2 cellular contexts compared by ENCODE assay signal in the genomic region with DNA sequence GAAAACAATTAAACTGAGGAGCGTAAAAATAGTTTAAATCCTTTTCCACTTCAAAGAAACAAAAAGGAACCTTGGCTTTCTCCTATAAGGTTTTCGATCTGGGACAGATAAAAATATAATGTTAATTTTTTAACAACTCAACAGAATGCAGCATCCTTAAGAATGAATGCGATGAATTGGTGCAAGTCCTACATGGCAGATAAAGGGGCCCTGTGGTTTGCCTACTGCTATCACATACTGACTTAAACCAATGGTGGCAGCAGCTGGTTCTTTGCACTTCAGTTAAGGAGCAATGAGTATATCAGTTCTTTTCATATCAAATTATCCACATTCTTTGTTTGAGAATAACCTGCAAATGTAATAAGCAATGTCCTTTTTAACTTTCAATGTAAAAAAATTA.
TF ChIP-seq lines count a peak whose summit lies in the region.

No MANE protein-coding gene starts in this region.

TF ChIP-seq in SK-N-SH treated with all-trans-retinoic acid at 6 μM for 48 hours, 23 proteins besides CTCF, POLR2A, EP300 and RAD21 (continued from another document):
- TF ChIP-seq, protein P1, sequence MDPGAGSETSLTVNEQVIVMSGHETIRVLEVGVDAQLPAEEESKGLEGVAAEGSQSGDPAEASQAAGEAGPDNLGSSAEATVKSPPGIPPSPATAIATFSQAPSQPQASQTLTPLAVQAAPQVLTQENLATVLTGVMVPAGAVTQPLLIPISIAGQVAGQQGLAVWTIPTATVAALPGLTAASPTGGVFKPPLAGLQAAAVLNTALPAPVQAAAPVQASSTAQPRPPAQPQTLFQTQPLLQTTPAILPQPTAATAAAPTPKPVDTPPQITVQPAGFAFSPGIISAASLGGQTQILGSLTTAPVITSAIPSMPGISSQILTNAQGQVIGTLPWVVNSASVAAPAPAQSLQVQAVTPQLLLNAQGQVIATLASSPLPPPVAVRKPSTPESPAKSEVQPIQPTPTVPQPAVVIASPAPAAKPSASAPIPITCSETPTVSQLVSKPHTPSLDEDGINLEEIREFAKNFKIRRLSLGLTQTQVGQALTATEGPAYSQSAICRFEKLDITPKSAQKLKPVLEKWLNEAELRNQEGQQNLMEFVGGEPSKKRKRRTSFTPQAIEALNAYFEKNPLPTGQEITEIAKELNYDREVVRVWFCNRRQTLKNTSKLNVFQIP (CRISPR knock-in tag; IDR thresholded peaks at IDR 0.05; ENCODE audit: borderline replicate concordance, low read depth), result no peak
- no peak for TF ChIP-seq ZFP30 (CRISPR knock-in tag; IDR thresholded peaks at IDR 0.05)
- TF ChIP-seq CSDC2 (CRISPR knock-in tag; IDR thresholded peaks at IDR 0.05), result no peak
- TF ChIP-seq ZNF565 (CRISPR knock-in tag; conservative IDR thresholded peaks at IDR 0.05; ENCODE audit: low read depth), result no peak

TF ChIP-seq in SK-N-SH, 30 proteins besides CTCF, POLR2A, EP300 and RAD21 (continued from another document):
- no peak for TF ChIP-seq PBX3 (IDR thresholded peaks at IDR 0.05)
- TF ChIP-seq NRF1 (IDR thresholded peaks at IDR 0.05; ENCODE audit: low read depth, low read length), result no peak
- TF ChIP-seq RXRA (IDR thresholded peaks at IDR 0.05; ENCODE audit: borderline replicate concordance, low read depth), result no peak
- no peak for TF ChIP-seq TAF1 (IDR thresholded peaks at IDR 0.05; ENCODE audit: borderline replicate concordance, low read depth, low read length)
- TF ChIP-seq, protein P2, sequence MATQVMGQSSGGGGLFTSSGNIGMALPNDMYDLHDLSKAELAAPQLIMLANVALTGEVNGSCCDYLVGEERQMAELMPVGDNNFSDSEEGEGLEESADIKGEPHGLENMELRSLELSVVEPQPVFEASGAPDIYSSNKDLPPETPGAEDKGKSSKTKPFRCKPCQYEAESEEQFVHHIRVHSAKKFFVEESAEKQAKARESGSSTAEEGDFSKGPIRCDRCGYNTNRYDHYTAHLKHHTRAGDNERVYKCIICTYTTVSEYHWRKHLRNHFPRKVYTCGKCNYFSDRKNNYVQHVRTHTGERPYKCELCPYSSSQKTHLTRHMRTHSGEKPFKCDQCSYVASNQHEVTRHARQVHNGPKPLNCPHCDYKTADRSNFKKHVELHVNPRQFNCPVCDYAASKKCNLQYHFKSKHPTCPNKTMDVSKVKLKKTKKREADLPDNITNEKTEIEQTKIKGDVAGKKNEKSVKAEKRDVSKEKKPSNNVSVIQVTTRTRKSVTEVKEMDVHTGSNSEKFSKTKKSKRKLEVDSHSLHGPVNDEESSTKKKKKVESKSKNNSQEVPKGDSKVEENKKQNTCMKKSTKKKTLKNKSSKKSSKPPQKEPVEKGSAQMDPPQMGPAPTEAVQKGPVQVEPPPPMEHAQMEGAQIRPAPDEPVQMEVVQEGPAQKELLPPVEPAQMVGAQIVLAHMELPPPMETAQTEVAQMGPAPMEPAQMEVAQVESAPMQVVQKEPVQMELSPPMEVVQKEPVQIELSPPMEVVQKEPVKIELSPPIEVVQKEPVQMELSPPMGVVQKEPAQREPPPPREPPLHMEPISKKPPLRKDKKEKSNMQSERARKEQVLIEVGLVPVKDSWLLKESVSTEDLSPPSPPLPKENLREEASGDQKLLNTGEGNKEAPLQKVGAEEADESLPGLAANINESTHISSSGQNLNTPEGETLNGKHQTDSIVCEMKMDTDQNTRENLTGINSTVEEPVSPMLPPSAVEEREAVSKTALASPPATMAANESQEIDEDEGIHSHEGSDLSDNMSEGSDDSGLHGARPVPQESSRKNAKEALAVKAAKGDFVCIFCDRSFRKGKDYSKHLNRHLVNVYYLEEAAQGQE (IDR thresholded peaks at IDR 0.05; ENCODE audit: low read depth, low read length), result no peak
- no peak for TF ChIP-seq POLR2AphosphoS5 (IDR thresholded peaks at IDR 0.05; ENCODE audit: low read depth, low read length)
- TF ChIP-seq, protein P3, sequence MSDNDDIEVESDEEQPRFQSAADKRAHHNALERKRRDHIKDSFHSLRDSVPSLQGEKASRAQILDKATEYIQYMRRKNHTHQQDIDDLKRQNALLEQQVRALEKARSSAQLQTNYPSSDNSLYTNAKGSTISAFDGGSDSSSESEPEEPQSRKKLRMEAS (IDR thresholded peaks at IDR 0.05; ENCODE audit: low read depth), result no peak
- no peak for TF ChIP-seq RCOR1 (IDR thresholded peaks at IDR 0.05; ENCODE audit: low read length)
